ENCODE assay signal across 12 cellular contexts in the genomic region with DNA sequence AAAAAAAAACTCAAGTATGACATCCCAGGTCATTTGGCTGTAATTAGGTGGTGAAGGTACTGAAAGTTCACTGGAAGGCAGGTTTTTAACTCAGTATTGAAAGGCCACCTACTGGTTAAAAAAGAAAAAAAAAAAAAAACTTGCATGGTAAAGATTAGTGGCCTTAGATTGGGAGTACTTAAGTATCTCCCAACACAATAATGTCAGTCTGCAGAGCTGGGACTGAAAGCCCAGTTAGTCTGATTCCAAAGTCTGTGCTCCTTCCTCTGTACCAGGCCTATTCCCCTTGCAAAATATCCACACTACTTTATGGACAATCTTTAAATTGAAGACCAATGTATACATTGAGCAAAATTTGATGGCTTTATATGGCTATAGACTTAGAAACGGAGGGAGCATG.
DNase-seq lines count a peak whose midpoint lies in the region; TF ChIP-seq lines count a peak whose summit lies in the region.
"Had no signal": no experiment of that assay in that cellular context is flagged by ENCODE, and none has a peak within 500 bp of the region (broad histone marks: within the 10 kb centered on the region; RNA-seq: fewer than 3 reads in every experiment).

No MANE protein-coding gene starts in this region.

- dilution Hi-C loops in mammary epithelial cell (cut with HindIII; ENCODE audit: low sequenced_read_pairs): no loop called here

- H2AFZ ChIP-seq in mammary epithelial cell (ENCODE audit: low read depth, low read length): no peak overlapping the region

- BruUV-seq in mammary epithelial cell (replicated peaks; lab: Mats Ljungman, UMichigan): no TSS peak

- intact Hi-C loops in mammary epithelial cell (cut with micrococcal nuclease): loop anchor here (1.0 to 10.0 kb wide), 2 partner anchors 72 to 311 kb away; no protein-coding TSS in a partner anchor

- 100% methylated on average over 1 of the region's 1 CpG for WGBS in mammary epithelial cell (ENCODE audit: low coverage, missing lambda C conversion rate)

- CTCF ChIA-PET in mammary epithelial cell (lab: Charles Lee; ENCODE audit: low non-redundant PET): no interaction called here

- in situ Hi-C loops in mammary epithelial cell (cut with MboI; ENCODE audit: low sequenced_read_pairs in 2 of 2): loop anchor here (5.0 to 10.0 kb wide), 2 partner anchors 61 to 73 kb away; no protein-coding TSS in a partner anchor

- no peaks in the 10 kb centered on the region for H3K36me3 ChIP-seq in mammary epithelial cell (ENCODE audit: insufficient read depth, low read length)
- H3K36me3 ChIP-seq: uterus had no signal

- TF ChIP-seq CTCF in mammary epithelial cell (conservative IDR thresholded peaks at IDR 0.05 in 1 of 2, IDR thresholded peaks at IDR 0.05 in 1 of 2; ENCODE audit: extremely low read depth in 1 of 2, insufficient read depth in 1 of 2, low read depth in 1 of 2, low read length in 2 of 2): peak in 1 of 2 donors; percentile 46

- H4K20me1 ChIP-seq in mammary epithelial cell (ENCODE audit: insufficient read depth, low read length): no peaks in the 10 kb centered on the region

- DNase-seq in EL: peak; percentile 6
- DNase-seq in NCI-H1105 (lab: John Stamatoyannopoulos, UW): peak; percentile 4
- DNase-seq in mammary epithelial cell: peak; percentile 26
- peak; percentile 34 to 43 for DNase-seq in lung microvascular endothelial cell (ENCODE audit: low read depth in 2 of 2)
- no peak for DNase-seq in activated naive CD4-positive, alpha-beta T cell treated with Interleukin-2 at 50 U/mL for 16 hours
- DNase-seq in NCI-H2227 treated with DMSO at 0.1 percent for 48 hours (lab: John Stamatoyannopoulos, UW): no peak
- no peak for DNase-seq in AG08396 (ENCODE audit: low spot score)
- no peak for DNase-seq in DMS153 treated with DMSO at 0.1 percent for 48 hours (lab: John Stamatoyannopoulos, UW; ENCODE audit: unreplicated experiment)
- DNase-seq: activated CD4-positive, CD25-positive, alpha-beta regulatory T cell; left ventricle myocardium superior; posterior cingulate gyrus; uterus had no signal

- H3K4me2 ChIP-seq in mammary epithelial cell (ENCODE audit: insufficient read depth, low read depth, low read length): no peak overlapping the region

- no peaks in the 10 kb centered on the region for H3K27me3 ChIP-seq in mammary epithelial cell (ENCODE audit: insufficient read depth, low read length)
- H3K27me3 ChIP-seq: uterus had no signal

- no peak overlapping the region for H3K27ac ChIP-seq in mammary epithelial cell (ENCODE audit: insufficient read depth, low read depth, low read length)
- H3K27ac ChIP-seq: uterus had no signal

- no peak overlapping the region for H3K4me3 ChIP-seq in mammary epithelial cell (replicated peaks in 1 of 3; ENCODE audit: insufficient read depth in 1 of 3, low read depth in 2 of 3, low read length in 3 of 3)
- H3K4me3 ChIP-seq: uterus had no signal

- H3K79me2 ChIP-seq in mammary epithelial cell (ENCODE audit: insufficient read depth, low read length): no peaks in the 10 kb centered on the region

- no peak overlapping the region for H3K9ac ChIP-seq in mammary epithelial cell (ENCODE audit: insufficient read depth, low read length)

- H3K4me1 ChIP-seq in mammary epithelial cell (ENCODE audit: insufficient read depth, low read length): no peaks in the 10 kb centered on the region
- H3K4me1 ChIP-seq: uterus had no signal

- H3K9me3 ChIP-seq in mammary epithelial cell (replicated peaks; ENCODE audit: insufficient read depth, low read length): no peaks in the 10 kb centered on the region
- H3K9me3 ChIP-seq: uterus had no signal

Comparison
In these comparisons a context has a peak if more than half of its experiments do, and no peak if none do; other contexts are left out.
1. DNase-seq: peak in EL (single experiment), NCI-H1105 (single experiment), mammary epithelial cell (single experiment) and lung microvascular endothelial cell (2 of 2); none in activated naive CD4-positive, alpha-beta T cell treated with Interleukin-2 at 50 U/mL for 16 hours (single experiment), NCI-H2227 treated with DMSO at 0.1 percent for 48 hours (single experiment), AG08396 (single experiment) and DMS153 treated with DMSO at 0.1 percent for 48 hours (single experiment).